Comparison of ENCODE assay signal across 2 cellular contexts in the genomic region with DNA sequence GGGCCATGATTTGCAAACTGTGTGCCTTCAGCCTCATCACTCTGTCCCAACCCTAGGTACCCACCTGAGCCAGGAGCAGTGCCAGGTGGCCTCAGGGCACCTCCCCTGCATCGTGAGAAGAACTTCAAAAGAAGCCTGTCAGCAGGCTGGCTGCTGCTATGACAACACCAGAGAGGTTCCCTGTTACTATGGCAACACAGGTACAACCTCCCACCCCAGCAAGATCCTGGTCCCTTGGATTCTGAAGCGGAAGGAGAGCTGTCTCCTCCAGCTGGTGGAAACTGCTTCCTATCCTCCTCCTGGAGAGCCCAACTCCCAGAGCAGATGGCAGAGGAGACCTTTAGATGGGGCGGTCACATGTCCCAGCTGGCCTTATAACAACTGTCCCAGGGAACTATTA.
TF ChIP-seq lines count a peak whose summit lies in the region.

No MANE protein-coding gene starts in this region.

TF ChIP-seq in SK-N-SH, 30 proteins besides CTCF, POLR2A, EP300 and RAD21:
- TF ChIP-seq SMC3 (IDR thresholded peaks at IDR 0.05; ENCODE audit: low read depth, low read length) (no peak), GATA2 (CRISPR knock-in tag; IDR thresholded peaks at IDR 0.05) (no peak), YY1 (IDR thresholded peaks at IDR 0.05; ENCODE audit: low read depth) (no peak), FOXM1 (IDR thresholded peaks at IDR 0.05; ENCODE audit: low read depth) (no peak), GABPA (IDR thresholded peaks at IDR 0.05; ENCODE audit: low read depth) (no peak), MXI1 (IDR thresholded peaks at IDR 0.05; ENCODE audit: low read depth, low read length) (no peak), RCOR1 (IDR thresholded peaks at IDR 0.05; ENCODE audit: low read length) (no peak), RXRA (IDR thresholded peaks at IDR 0.05; ENCODE audit: borderline replicate concordance, low read depth) (no peak), SIN3A (IDR thresholded peaks at IDR 0.05; ENCODE audit: borderline replicate concordance, low read depth, low read length) (no peak)
- TF ChIP-seq, protein P1, sequence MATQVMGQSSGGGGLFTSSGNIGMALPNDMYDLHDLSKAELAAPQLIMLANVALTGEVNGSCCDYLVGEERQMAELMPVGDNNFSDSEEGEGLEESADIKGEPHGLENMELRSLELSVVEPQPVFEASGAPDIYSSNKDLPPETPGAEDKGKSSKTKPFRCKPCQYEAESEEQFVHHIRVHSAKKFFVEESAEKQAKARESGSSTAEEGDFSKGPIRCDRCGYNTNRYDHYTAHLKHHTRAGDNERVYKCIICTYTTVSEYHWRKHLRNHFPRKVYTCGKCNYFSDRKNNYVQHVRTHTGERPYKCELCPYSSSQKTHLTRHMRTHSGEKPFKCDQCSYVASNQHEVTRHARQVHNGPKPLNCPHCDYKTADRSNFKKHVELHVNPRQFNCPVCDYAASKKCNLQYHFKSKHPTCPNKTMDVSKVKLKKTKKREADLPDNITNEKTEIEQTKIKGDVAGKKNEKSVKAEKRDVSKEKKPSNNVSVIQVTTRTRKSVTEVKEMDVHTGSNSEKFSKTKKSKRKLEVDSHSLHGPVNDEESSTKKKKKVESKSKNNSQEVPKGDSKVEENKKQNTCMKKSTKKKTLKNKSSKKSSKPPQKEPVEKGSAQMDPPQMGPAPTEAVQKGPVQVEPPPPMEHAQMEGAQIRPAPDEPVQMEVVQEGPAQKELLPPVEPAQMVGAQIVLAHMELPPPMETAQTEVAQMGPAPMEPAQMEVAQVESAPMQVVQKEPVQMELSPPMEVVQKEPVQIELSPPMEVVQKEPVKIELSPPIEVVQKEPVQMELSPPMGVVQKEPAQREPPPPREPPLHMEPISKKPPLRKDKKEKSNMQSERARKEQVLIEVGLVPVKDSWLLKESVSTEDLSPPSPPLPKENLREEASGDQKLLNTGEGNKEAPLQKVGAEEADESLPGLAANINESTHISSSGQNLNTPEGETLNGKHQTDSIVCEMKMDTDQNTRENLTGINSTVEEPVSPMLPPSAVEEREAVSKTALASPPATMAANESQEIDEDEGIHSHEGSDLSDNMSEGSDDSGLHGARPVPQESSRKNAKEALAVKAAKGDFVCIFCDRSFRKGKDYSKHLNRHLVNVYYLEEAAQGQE (IDR thresholded peaks at IDR 0.05; ENCODE audit: low read depth, low read length), result no peak
- TF ChIP-seq, protein P2, sequence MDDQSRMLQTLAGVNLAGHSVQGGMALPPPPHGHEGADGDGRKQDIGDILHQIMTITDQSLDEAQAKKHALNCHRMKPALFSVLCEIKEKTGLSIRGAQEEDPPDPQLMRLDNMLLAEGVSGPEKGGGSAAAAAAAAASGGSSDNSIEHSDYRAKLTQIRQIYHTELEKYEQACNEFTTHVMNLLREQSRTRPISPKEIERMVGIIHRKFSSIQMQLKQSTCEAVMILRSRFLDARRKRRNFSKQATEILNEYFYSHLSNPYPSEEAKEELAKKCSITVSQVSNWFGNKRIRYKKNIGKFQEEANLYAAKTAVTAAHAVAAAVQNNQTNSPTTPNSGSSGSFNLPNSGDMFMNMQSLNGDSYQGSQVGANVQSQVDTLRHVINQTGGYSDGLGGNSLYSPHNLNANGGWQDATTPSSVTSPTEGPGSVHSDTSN (IDR thresholded peaks at IDR 0.05), result no peak
- TF ChIP-seq, protein P3, sequence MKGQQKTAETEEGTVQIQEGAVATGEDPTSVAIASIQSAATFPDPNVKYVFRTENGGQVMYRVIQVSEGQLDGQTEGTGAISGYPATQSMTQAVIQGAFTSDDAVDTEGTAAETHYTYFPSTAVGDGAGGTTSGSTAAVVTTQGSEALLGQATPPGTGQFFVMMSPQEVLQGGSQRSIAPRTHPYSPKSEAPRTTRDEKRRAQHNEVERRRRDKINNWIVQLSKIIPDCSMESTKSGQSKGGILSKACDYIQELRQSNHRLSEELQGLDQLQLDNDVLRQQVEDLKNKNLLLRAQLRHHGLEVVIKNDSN (IDR thresholded peaks at IDR 0.05; ENCODE audit: borderline replicate concordance, low read depth), result no peak
- TF ChIP-seq, protein P4, sequence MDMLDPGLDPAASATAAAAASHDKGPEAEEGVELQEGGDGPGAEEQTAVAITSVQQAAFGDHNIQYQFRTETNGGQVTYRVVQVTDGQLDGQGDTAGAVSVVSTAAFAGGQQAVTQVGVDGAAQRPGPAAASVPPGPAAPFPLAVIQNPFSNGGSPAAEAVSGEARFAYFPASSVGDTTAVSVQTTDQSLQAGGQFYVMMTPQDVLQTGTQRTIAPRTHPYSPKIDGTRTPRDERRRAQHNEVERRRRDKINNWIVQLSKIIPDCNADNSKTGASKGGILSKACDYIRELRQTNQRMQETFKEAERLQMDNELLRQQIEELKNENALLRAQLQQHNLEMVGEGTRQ (IDR thresholded peaks at IDR 0.05; ENCODE audit: borderline replicate concordance, low read depth, low read length), result no peak

TF ChIP-seq in SK-N-SH treated with all-trans-retinoic acid at 6 μM for 48 hours, 23 proteins besides CTCF, POLR2A, EP300 and RAD21:
- TF ChIP-seq TOX (CRISPR knock-in tag; IDR thresholded peaks at IDR 0.05; ENCODE audit: borderline replicate concordance) (no peak), ZNF565 (CRISPR knock-in tag; conservative IDR thresholded peaks at IDR 0.05; ENCODE audit: low read depth) (no peak), PPARA (CRISPR knock-in tag; IDR thresholded peaks at IDR 0.05; ENCODE audit: borderline replicate concordance) (no peak), ZNF8 (CRISPR knock-in tag; IDR thresholded peaks at IDR 0.05) (no peak), ZC3H10 (CRISPR knock-in tag; IDR thresholded peaks at IDR 0.05) (no peak), SNAI2 (CRISPR knock-in tag; IDR thresholded peaks at IDR 0.05) (no peak), ARNTL (CRISPR knock-in tag; IDR thresholded peaks at IDR 0.05; ENCODE audit: borderline replicate concordance, low read depth) (no peak), ZFP3 (CRISPR knock-in tag; IDR thresholded peaks at IDR 0.05) (no peak), OSR1 (CRISPR knock-in tag; IDR thresholded peaks at IDR 0.05) (no peak), TCF4 (CRISPR knock-in tag; IDR thresholded peaks at IDR 0.05; ENCODE audit: borderline replicate concordance) (no peak), ISL1 (CRISPR knock-in tag; IDR thresholded peaks at IDR 0.05) (no peak), GLIS3 (CRISPR knock-in tag; IDR thresholded peaks at IDR 0.05) (no peak), ZFP30 (CRISPR knock-in tag; IDR thresholded peaks at IDR 0.05) (no peak)
- TF ChIP-seq, protein P5, sequence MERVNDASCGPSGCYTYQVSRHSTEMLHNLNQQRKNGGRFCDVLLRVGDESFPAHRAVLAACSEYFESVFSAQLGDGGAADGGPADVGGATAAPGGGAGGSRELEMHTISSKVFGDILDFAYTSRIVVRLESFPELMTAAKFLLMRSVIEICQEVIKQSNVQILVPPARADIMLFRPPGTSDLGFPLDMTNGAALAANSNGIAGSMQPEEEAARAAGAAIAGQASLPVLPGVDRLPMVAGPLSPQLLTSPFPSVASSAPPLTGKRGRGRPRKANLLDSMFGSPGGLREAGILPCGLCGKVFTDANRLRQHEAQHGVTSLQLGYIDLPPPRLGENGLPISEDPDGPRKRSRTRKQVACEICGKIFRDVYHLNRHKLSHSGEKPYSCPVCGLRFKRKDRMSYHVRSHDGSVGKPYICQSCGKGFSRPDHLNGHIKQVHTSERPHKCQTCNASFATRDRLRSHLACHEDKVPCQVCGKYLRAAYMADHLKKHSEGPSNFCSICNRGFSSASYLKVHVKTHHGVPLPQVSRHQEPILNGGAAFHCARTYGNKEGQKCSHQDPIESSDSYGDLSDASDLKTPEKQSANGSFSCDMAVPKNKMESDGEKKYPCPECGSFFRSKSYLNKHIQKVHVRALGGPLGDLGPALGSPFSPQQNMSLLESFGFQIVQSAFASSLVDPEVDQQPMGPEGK (CRISPR knock-in tag; IDR thresholded peaks at IDR 0.05; ENCODE audit: borderline replicate concordance), result no peak
- TF ChIP-seq, protein P6, sequence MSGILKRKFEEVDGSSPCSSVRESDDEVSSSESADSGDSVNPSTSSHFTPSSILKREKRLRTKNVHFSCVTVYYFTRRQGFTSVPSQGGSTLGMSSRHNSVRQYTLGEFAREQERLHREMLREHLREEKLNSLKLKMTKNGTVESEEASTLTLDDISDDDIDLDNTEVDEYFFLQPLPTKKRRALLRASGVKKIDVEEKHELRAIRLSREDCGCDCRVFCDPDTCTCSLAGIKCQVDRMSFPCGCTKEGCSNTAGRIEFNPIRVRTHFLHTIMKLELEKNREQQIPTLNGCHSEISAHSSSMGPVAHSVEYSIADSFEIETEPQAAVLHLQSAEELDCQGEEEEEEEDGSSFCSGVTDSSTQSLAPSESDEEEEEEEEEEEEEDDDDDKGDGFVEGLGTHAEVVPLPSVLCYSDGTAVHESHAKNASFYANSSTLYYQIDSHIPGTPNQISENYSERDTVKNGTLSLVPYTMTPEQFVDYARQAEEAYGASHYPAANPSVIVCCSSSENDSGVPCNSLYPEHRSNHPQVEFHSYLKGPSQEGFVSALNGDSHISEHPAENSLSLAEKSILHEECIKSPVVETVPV (CRISPR knock-in tag; IDR thresholded peaks at IDR 0.05), result no peak
- TF ChIP-seq, protein P7, sequence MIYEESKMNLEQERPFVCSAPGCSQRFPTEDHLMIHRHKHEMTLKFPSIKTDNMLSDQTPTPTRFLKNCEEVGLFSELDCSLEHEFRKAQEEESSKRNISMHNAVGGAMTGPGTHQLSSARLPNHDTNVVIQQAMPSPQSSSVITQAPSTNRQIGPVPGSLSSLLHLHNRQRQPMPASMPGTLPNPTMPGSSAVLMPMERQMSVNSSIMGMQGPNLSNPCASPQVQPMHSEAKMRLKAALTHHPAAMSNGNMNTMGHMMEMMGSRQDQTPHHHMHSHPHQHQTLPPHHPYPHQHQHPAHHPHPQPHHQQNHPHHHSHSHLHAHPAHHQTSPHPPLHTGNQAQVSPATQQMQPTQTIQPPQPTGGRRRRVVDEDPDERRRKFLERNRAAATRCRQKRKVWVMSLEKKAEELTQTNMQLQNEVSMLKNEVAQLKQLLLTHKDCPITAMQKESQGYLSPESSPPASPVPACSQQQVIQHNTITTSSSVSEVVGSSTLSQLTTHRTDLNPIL (CRISPR knock-in tag; IDR thresholded peaks at IDR 0.05; ENCODE audit: low read depth), result no peak
- TF ChIP-seq, protein P8, sequence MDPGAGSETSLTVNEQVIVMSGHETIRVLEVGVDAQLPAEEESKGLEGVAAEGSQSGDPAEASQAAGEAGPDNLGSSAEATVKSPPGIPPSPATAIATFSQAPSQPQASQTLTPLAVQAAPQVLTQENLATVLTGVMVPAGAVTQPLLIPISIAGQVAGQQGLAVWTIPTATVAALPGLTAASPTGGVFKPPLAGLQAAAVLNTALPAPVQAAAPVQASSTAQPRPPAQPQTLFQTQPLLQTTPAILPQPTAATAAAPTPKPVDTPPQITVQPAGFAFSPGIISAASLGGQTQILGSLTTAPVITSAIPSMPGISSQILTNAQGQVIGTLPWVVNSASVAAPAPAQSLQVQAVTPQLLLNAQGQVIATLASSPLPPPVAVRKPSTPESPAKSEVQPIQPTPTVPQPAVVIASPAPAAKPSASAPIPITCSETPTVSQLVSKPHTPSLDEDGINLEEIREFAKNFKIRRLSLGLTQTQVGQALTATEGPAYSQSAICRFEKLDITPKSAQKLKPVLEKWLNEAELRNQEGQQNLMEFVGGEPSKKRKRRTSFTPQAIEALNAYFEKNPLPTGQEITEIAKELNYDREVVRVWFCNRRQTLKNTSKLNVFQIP (CRISPR knock-in tag; IDR thresholded peaks at IDR 0.05; ENCODE audit: borderline replicate concordance, low read depth), result no peak
